Comparison of ENCODE assay signal across 12 cellular contexts in genomic region chr14:100340454-100340813, GRCh38. TPM values are rescaled to one million over a fixed set of nuclear protein-coding genes. Genes with fewer than 3 reads are reported as not detected.
A peak's percentile ranks its signal among the peaks of the same experiment; 100 is the strongest.
DNase-seq lines count a peak whose midpoint lies in the region; ATAC-seq and TF ChIP-seq lines count a peak whose summit lies in the region.
"Had no signal": no experiment of that assay in that cellular context is flagged by ENCODE, and none has a peak within 500 bp of the region (broad histone marks: within the 10 kb centered on the region; RNA-seq: fewer than 3 reads in every experiment).

No MANE protein-coding gene starts in this region.

- CTCF ChIA-PET in AG04450 (lab: Charles Lee): interaction anchor here (1.8 kb wide), 1 partner anchor 11 kb away, joined by 7 read pairs; no protein-coding TSS in a partner anchor

- H3K9ac ChIP-seq in duodenal mucosa (ENCODE audit: low read depth in 1 of 2, low read length in 2 of 2): no peak overlapping the region

- H3K27me3 ChIP-seq in AG04450 (ENCODE audit: control insufficient read depth, insufficient read depth, low read length): no peaks in the 10 kb centered on the region
- no peaks in the 10 kb centered on the region for H3K27me3 ChIP-seq in duodenal mucosa (ENCODE audit: control insufficient read depth in 1 of 2, insufficient read depth in 2 of 2, low read length in 2 of 2)
- H3K27me3 ChIP-seq in osteoblast (ENCODE audit: insufficient read depth, low read length): no peaks in the 10 kb centered on the region

- DNase-seq in AG04450 (ENCODE audit: low read depth, low spot score): no peak
- DNase-seq in osteoblast (ENCODE audit: insufficient read length, low spot score, missing footprints): peak; percentile 35
- no peak for DNase-seq in left colon
- no peak for DNase-seq in H4 (ENCODE audit: low spot score)
- DNase-seq: CD8-positive, alpha-beta memory T cell; erythroblast; NCI-H226 had no signal

- no peak overlapping the region for H3K4me2 ChIP-seq in osteoblast (ENCODE audit: insufficient read depth, low read length)

- H2AFZ ChIP-seq in osteoblast (ENCODE audit: low read length): no peak overlapping the region

- POLR2A ChIA-PET in AG04450 (lab: Yijun Ruan, JAX): interaction anchor here (0.9 kb wide), 1 partner anchor 27 kb away, joined by 5 read pairs; no protein-coding TSS in a partner anchor

- H3K79me2 ChIP-seq in osteoblast (ENCODE audit: insufficient read depth, low read length): no peaks in the 10 kb centered on the region

- intact Hi-C loops in left colon (cut with DNase I, micrococcal nuclease): no loop called here

- H3K4me1 ChIP-seq in duodenal mucosa (ENCODE audit: control insufficient read depth in 1 of 2, insufficient read depth in 2 of 2, low read length in 2 of 2): peaks cover 13 to 16% of the 10 kb centered on the region in 2 donors
- H3K4me1 ChIP-seq in osteoblast (ENCODE audit: insufficient read depth, low read length): peaks cover 10% of the 10 kb centered on the region

- ATAC-seq in HG02885 (IDR thresholded peaks at IDR 0.05; ENCODE audit: poor library complexity, unreplicated experiment): no peak
- no peak for ATAC-seq in HG03175 (IDR thresholded peaks at IDR 0.05; ENCODE audit: unreplicated experiment)
- no peak for ATAC-seq in left colon
- ATAC-seq: WTC11 had no signal

- H3K27ac ChIP-seq in AG04450 (ENCODE audit: low read depth, low read length): peak overlapping the region; percentile 93
- peak overlapping the region; percentile 28 for H3K27ac ChIP-seq in KOPT-K1 (ENCODE audit: low read depth, low read length, poor library complexity, severe bottlenecking)
- peak overlapping the region; percentile 5 for H3K27ac ChIP-seq in duodenal mucosa (ENCODE audit: low read depth, low read length)
- H3K27ac ChIP-seq in osteoblast (ENCODE audit: low read depth, low read length): peak overlapping the region; percentile 80

- H3K9me3 ChIP-seq in AG04450 (ENCODE audit: control insufficient read depth, insufficient read depth, low read length) (no peaks in the 10 kb centered on the region; the same call in 1 of the 2 replicates), KOPT-K1 (ENCODE audit: insufficient read depth, low read length, poor library complexity, severe bottlenecking) (no peaks in the 10 kb centered on the region), duodenal mucosa (ENCODE audit: control insufficient read depth in 1 of 2, low read length in 2 of 2) (no peaks in the 10 kb centered on the region), osteoblast (ENCODE audit: low read depth, low read length) (no peaks in the 10 kb centered on the region)

- no peak overlapping the region for H3K4me3 ChIP-seq in AG04450 (ENCODE audit: low read depth, low read length)
- H3K4me3 ChIP-seq in duodenal mucosa (ENCODE audit: low read depth in 1 of 2, low read length in 2 of 2): no peak overlapping the region
- H3K4me3 ChIP-seq in osteoblast (ENCODE audit: insufficient read depth, low read length): no peak overlapping the region

- H4K20me1 ChIP-seq in osteoblast (ENCODE audit: insufficient read depth, low read length): no peaks in the 10 kb centered on the region

- TF ChIP-seq CTCF in AG04450 (IDR thresholded peaks at IDR 0.05; ENCODE audit: low read depth, low read length) (no peak), osteoblast (IDR thresholded peaks at IDR 0.05; ENCODE audit: extremely low read depth, low read depth, low read length) (no peak)

- H3K36me3 ChIP-seq in KOPT-K1 (ENCODE audit: insufficient read depth, low read length) (peaks cover 34% of the 10 kb centered on the region; the same call in 1 of the 2 replicates), duodenal mucosa (ENCODE audit: control insufficient read depth in 1 of 2, insufficient read depth in 2 of 2, low read length in 2 of 2) (peaks cover 10 to 36% of the 10 kb centered on the region in 2 donors), osteoblast (ENCODE audit: insufficient read depth, low read length) (peaks cover 48% of the 10 kb centered on the region)

RNA-seq across cellular contexts. Expression of gene SLC25A47, which starts 17.3 kb away (rescaled TPM):
- not detected in 2 replicates for polyA plus RNA-seq in AG04450 (2011; rRNA removed)
- not detected in 2 replicates for polyA minus RNA-seq in AG04450 (2011; rRNA and poly(A)+ RNA removed)
- total RNA-seq in osteoblast: not detected in 2 replicates
- total RNA-seq in left colon: under 1 TPM in 1 of 2 donors, not detected in 1; 0.28 TPM
- total RNA-seq in H4 (2014; rRNA removed; shearing (Covaris generic)): not detected in 2 replicates
- total RNA-seq: CD8-positive, alpha-beta memory T cell; WTC11 had no signal
- polyA plus RNA-seq: CD8-positive, alpha-beta memory T cell had no signal

RNA-seq across cellular contexts. Expression of gene SLC25A29, which starts 34.2 kb away (rescaled TPM):
- 21.3 and 26.1 TPM in 2 replicates for polyA plus RNA-seq in AG04450 (2011; rRNA removed)
- polyA minus RNA-seq in AG04450 (2011; rRNA and poly(A)+ RNA removed): 14.6 and 16.1 TPM in 2 replicates
- total RNA-seq in osteoblast: 11.8 and 19.9 TPM in 2 replicates
- 10 to 100 TPM; 21.9 to 27.8 TPM for total RNA-seq in left colon
- total RNA-seq in H4 (2014; rRNA removed; shearing (Covaris generic)): 11.2 and 23.5 TPM in 2 replicates

RNA-seq across cellular contexts. Expression of gene WDR25, which starts 35.9 kb away (rescaled TPM):
- polyA plus RNA-seq in AG04450 (2011; rRNA removed): 16.0 and 16.8 TPM in 2 replicates
- 10.6 and 17.5 TPM in 2 replicates for polyA minus RNA-seq in AG04450 (2011; rRNA and poly(A)+ RNA removed)
- total RNA-seq in osteoblast: 18.0 and 22.1 TPM in 2 replicates
- 1 to 10 TPM; 8.4 to 9.9 TPM for total RNA-seq in left colon
- total RNA-seq in H4 (2014; rRNA removed; shearing (Covaris generic)): 23.7 and 23.8 TPM in 2 replicates

Comparison
In these comparisons a context has a peak if more than half of its experiments do, and no peak if none do; other contexts are left out.
1. H3K27ac ChIP-seq: peak in every context shown above with its lines; median percentile 93 in AG04450; 80 in osteoblast; 28 in KOPT-K1; 5 in duodenal mucosa.